In genomic region chr15:95929232-95929846, GRCh38 we compare ENCODE assay signal across 10 cellular contexts.
DNase-seq lines count a peak whose midpoint lies in the region; ATAC-seq and TF ChIP-seq lines count a peak whose summit lies in the region.
"Had no signal": no experiment of that assay in that cellular context is flagged by ENCODE, and none has a peak within 500 bp of the region (broad histone marks: within the 10 kb centered on the region; RNA-seq: fewer than 3 reads in every experiment).

No MANE protein-coding gene starts in this region.

- no peaks in the 10 kb centered on the region for H3K9me3 ChIP-seq in Loucy (ENCODE audit: insufficient read depth, low read depth, low read length)
- H3K9me3 ChIP-seq: neutrophil had no signal

- POLR2A ChIA-PET in WTC11 (lab: Charles Lee), result no interaction called here

- H3K9me2 ChIP-seq in Loucy (replicated peaks; ENCODE audit: low read depth, low read length), result no peaks in the 10 kb centered on the region

- H3K4me1 ChIP-seq in Loucy (ENCODE audit: insufficient read depth, low read length, poor library complexity, severe bottlenecking), result peaks cover 68% of the 10 kb centered on the region

- H3K9ac ChIP-seq in Loucy (ENCODE audit: low read depth, low read length, poor library complexity, severe bottlenecking), result peak overlapping the region; percentile 66

- no peaks in the 10 kb centered on the region for H3K27me3 Mint-ChIP-seq in effector memory CD8-positive, alpha-beta T cell
- peaks cover 2% of the 10 kb centered on the region for H3K27me3 Mint-ChIP-seq in glutamatergic neuron (ENCODE audit: unreplicated experiment)
- peaks cover 10% of the 10 kb centered on the region for H3K27me3 Mint-ChIP-seq in WTC11 (ENCODE audit: low read depth)

- H3K36me3 ChIP-seq in Loucy (ENCODE audit: insufficient read depth, low read length), result no peaks in the 10 kb centered on the region
- H3K36me3 ChIP-seq: neutrophil had no signal

- CTCF ChIA-PET in WTC11 (lab: Charles Lee), result no interaction called here

- peak; percentile 94 for ATAC-seq in GM18505 (IDR thresholded peaks at IDR 0.05; ENCODE audit: unreplicated experiment)
- peak; percentile 90 for ATAC-seq in GM21825 (IDR thresholded peaks at IDR 0.05; ENCODE audit: unreplicated experiment)
- peak; percentile 43 for ATAC-seq in effector memory CD8-positive, alpha-beta T cell (replicated peaks)
- ATAC-seq in WTC11, result no peak
- no peak for ATAC-seq in HG03520 (IDR thresholded peaks at IDR 0.05; ENCODE audit: unreplicated experiment)

- H3K79me2 ChIP-seq in Loucy (ENCODE audit: insufficient read depth, low read length), result no peaks in the 10 kb centered on the region

- DNase-seq in effector memory CD8-positive, alpha-beta T cell, result no peak
- DNase-seq in glutamatergic neuron (no peak), WTC11 (ENCODE audit: low spot score) (no peak), NCI-H748 (lab: John Stamatoyannopoulos, UW; ENCODE audit: unreplicated experiment) (no peak)
- DNase-seq: NCI-H187 had no signal

- peak overlapping the region; percentile 46 to 56 for H3K4me3 Mint-ChIP-seq in effector memory CD8-positive, alpha-beta T cell
- H3K4me3 Mint-ChIP-seq in glutamatergic neuron (ENCODE audit: unreplicated experiment) (no peak overlapping the region), WTC11 (no peak overlapping the region)

- peaks cover 14% of the 10 kb centered on the region for H3F3A ChIP-seq in Loucy (ENCODE audit: low read depth)

- TF ChIP-seq CTCF in Loucy (conservative IDR thresholded peaks at IDR 0.05; ENCODE audit: low read length), result no peak
- TF ChIP-seq CTCF in glutamatergic neuron (IDR thresholded peaks at IDR 0.05; ENCODE audit: partially characterized antibody, unreplicated experiment), result no peak
- TF ChIP-seq CTCF in WTC11 (IDR thresholded peaks at IDR 0.05), result no peak

- H2AFZ ChIP-seq in Loucy (ENCODE audit: low read length), result no peak overlapping the region

- H3K27ac Mint-ChIP-seq in effector memory CD8-positive, alpha-beta T cell, result peak overlapping the region; percentile 25 to 44
- H3K27ac Mint-ChIP-seq in glutamatergic neuron (ENCODE audit: unreplicated experiment), result no peak overlapping the region
- H3K27ac Mint-ChIP-seq in WTC11, result no peak overlapping the region

- no peaks in the 10 kb centered on the region for H3K9me3 Mint-ChIP-seq in effector memory CD8-positive, alpha-beta T cell
- H3K9me3 Mint-ChIP-seq in glutamatergic neuron (ENCODE audit: unreplicated experiment), result peaks cover 2% of the 10 kb centered on the region
- H3K9me3 Mint-ChIP-seq in WTC11, result no peaks in the 10 kb centered on the region

- peak overlapping the region; percentile 57 for H3K4me2 ChIP-seq in Loucy (ENCODE audit: low read depth, low read length, poor library complexity, severe bottlenecking)

- TF ChIP-seq POLR2A in GM18505 (IDR thresholded peaks at IDR 0.05; ENCODE audit: borderline replicate concordance, extremely low read depth, insufficient read depth, insufficient read length), result no peak

- peak overlapping the region; percentile 42 for H3K4me3 ChIP-seq in Loucy (ENCODE audit: low read length, poor library complexity, severe bottlenecking)

- H3K4me1 Mint-ChIP-seq in effector memory CD8-positive, alpha-beta T cell (ENCODE audit: low read depth in 2 of 2), result peaks cover 4 to 21% of the 10 kb centered on the region in 2 donors
- H3K4me1 Mint-ChIP-seq in glutamatergic neuron (ENCODE audit: low read depth, unreplicated experiment) (peaks cover 4% of the 10 kb centered on the region), WTC11 (no peaks in the 10 kb centered on the region)

- no peaks in the 10 kb centered on the region for H3K36me3 Mint-ChIP-seq in effector memory CD8-positive, alpha-beta T cell (ENCODE audit: insufficient read depth)
- H3K36me3 Mint-ChIP-seq in glutamatergic neuron (ENCODE audit: unreplicated experiment) (no peaks in the 10 kb centered on the region), WTC11 (no peaks in the 10 kb centered on the region)

- H4K20me1 ChIP-seq in Loucy (ENCODE audit: insufficient read depth, low read length, poor library complexity, severe bottlenecking), result no peaks in the 10 kb centered on the region

- no peaks in the 10 kb centered on the region for H3K27me3 ChIP-seq in Loucy (ENCODE audit: insufficient read depth, low read length, poor library complexity, severe bottlenecking)
- H3K27me3 ChIP-seq: neutrophil had no signal

TF ChIP-seq in WTC11, 78 proteins besides CTCF, POLR2A, EP300 and RAD21 (continues in another document):
- TF ChIP-seq GRHL2 (CRISPR knock-in tag; IDR thresholded peaks at IDR 0.05; ENCODE audit: insufficient replicate concordance, severe bottlenecking) (no peak), CREM (CRISPR knock-in tag; IDR thresholded peaks at IDR 0.05) (no peak), ZNF317 (CRISPR knock-in tag; IDR thresholded peaks at IDR 0.05; ENCODE audit: borderline replicate concordance, low read depth) (no peak), TEAD1 (CRISPR knock-in tag; IDR thresholded peaks at IDR 0.05) (no peak), ZNF219 (CRISPR knock-in tag; IDR thresholded peaks at IDR 0.05; ENCODE audit: borderline replicate concordance) (no peak), KAT7 (CRISPR knock-in tag; IDR thresholded peaks at IDR 0.05; ENCODE audit: borderline replicate concordance) (no peak), ZNF532 (CRISPR knock-in tag; IDR thresholded peaks at IDR 0.05; ENCODE audit: borderline replicate concordance) (no peak), ZNF396 (CRISPR knock-in tag; IDR thresholded peaks at IDR 0.05; ENCODE audit: borderline replicate concordance) (no peak), USF1 (CRISPR knock-in tag; IDR thresholded peaks at IDR 0.05) (no peak), IRF2 (CRISPR knock-in tag; IDR thresholded peaks at IDR 0.05; ENCODE audit: borderline replicate concordance, low read depth) (no peak), E2F5 (CRISPR knock-in tag; IDR thresholded peaks at IDR 0.05) (no peak), ZBTB43 (CRISPR knock-in tag; IDR thresholded peaks at IDR 0.05) (no peak), NR1H2 (CRISPR knock-in tag; IDR thresholded peaks at IDR 0.05) (no peak), FOXP1 (CRISPR knock-in tag; IDR thresholded peaks at IDR 0.05; ENCODE audit: borderline replicate concordance) (no peak), RORB (CRISPR knock-in tag; IDR thresholded peaks at IDR 0.05) (no peak)

Comparison
In these comparisons a context has a peak if more than half of its experiments do, and no peak if none do; other contexts are left out.
1. ATAC-seq: peak in GM18505 (single experiment), GM21825 (single experiment) and effector memory CD8-positive, alpha-beta T cell (single experiment); none in WTC11 (single experiment) and HG03520 (single experiment).
2. H3K27ac Mint-ChIP-seq: peak in effector memory CD8-positive, alpha-beta T cell (2 of 2); none in glutamatergic neuron (single experiment) and WTC11 (single experiment).
3. H3K4me3 Mint-ChIP-seq: peak in effector memory CD8-positive, alpha-beta T cell (2 of 2); none in glutamatergic neuron (single experiment) and WTC11 (single experiment).